In the genomic region with DNA sequence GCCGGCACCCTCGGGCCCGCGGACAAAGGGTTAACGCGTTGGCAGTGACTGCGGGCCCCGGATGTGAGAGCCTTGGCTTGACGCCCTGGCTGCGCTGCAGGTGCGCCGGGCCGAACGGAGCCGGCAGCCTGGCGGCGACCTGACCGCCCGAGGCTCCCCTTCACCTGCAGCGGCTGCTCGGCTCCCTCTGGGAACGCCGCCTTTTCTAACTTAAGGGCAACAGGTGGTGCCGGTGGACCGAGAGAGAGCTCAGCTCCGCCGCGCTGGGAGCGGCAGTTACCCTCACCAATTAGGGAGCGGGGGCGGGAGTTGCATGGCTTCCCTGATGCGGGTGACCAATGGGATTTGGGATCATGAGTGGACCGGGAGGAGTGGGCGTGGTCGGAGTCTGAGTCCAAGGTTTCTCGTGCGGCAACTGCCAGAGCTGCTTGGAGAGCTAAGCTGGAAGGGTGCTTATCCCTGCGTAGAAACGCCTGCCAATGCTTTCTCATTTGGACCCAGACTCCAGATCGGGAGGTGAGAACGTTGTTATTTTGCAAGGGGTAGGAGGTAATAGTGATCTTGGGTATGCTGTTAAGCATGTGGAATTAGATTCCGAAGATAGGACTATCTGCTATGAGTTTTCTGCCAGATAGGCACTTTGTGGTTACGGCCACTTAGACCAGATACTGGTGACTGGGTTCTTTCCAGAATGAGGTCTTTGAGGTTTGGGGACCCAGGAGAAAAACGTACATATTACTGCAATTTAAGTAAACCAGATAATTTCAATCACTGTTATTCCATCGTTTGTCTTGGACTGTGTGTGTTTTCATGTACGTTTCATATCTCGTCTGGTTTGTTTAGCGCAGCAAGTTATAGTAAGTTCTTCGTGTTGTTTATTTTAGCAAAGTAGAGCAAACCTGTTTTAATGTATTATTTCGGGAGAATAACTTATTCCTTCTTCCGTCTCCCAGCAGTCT, we compare ENCODE assay signal across 1 cellular context.
TF ChIP-seq lines count a peak whose summit lies in the region.

A gene with protein sequence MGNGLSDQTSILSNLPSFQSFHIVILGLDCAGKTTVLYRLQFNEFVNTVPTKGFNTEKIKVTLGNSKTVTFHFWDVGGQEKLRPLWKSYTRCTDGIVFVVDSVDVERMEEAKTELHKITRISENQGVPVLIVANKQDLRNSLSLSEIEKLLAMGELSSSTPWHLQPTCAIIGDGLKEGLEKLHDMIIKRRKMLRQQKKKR (plus strand): TSS at position 421 of the 959 bp plus-strand sequence. CDS start 622 bp downstream, outside the sequence.

TF ChIP-seq in HepG2, 621 proteins besides CTCF, POLR2A, EP300 and RAD21 (continued from another document and continues in another):
- TF ChIP-seq ZNF646 (CRISPR knock-in tag; IDR thresholded peaks at IDR 0.05), result no peak
- TF ChIP-seq DDIT3 (CRISPR knock-in tag; IDR thresholded peaks at IDR 0.05), result no peak
- no peak for TF ChIP-seq AGO1 (IDR thresholded peaks at IDR 0.05; ENCODE audit: low read depth, low read length, poor library complexity, severe bottlenecking)
- TF ChIP-seq RERE (CRISPR knock-in tag; IDR thresholded peaks at IDR 0.05; ENCODE audit: low read depth), result no peak
- TF ChIP-seq ZNF230 (CRISPR knock-in tag; IDR thresholded peaks at IDR 0.05), result peak; percentile 63; the same call in 1 of the 2 replicates
- no peak for TF ChIP-seq HNRNPUL1 (IDR thresholded peaks at IDR 0.05; ENCODE audit: low read depth, low read length)
- TF ChIP-seq, protein P1, sequence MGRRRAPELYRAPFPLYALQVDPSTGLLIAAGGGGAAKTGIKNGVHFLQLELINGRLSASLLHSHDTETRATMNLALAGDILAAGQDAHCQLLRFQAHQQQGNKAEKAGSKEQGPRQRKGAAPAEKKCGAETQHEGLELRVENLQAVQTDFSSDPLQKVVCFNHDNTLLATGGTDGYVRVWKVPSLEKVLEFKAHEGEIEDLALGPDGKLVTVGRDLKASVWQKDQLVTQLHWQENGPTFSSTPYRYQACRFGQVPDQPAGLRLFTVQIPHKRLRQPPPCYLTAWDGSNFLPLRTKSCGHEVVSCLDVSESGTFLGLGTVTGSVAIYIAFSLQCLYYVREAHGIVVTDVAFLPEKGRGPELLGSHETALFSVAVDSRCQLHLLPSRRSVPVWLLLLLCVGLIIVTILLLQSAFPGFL (CRISPR knock-in tag; IDR thresholded peaks at IDR 0.05), result no peak
- TF ChIP-seq, protein P2, sequence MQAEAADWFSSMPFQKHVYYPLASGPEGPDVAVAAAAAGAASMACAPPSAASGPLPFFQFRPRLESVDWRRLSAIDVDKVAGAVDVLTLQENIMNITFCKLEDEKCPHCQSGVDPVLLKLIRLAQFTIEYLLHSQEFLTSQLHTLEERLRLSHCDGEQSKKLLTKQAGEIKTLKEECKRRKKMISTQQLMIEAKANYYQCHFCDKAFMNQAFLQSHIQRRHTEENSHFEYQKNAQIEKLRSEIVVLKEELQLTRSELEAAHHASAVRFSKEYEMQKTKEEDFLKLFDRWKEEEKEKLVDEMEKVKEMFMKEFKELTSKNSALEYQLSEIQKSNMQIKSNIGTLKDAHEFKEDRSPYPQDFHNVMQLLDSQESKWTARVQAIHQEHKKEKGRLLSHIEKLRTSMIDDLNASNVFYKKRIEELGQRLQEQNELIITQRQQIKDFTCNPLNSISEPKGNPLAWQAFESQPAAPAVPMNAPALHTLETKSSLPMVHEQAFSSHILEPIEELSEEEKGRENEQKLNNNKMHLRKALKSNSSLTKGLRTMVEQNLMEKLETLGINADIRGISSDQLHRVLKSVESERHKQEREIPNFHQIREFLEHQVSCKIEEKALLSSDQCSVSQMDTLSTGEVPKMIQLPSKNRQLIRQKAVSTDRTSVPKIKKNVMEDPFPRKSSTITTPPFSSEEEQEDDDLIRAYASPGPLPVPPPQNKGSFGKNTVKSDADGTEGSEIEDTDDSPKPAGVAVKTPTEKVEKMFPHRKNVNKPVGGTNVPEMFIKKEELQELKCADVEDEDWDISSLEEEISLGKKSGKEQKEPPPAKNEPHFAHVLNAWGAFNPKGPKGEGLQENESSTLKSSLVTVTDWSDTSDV (CRISPR knock-in tag; IDR thresholded peaks at IDR 0.05), result no peak
- no peak for TF ChIP-seq ZNF580 (CRISPR knock-in tag; IDR thresholded peaks at IDR 0.05; ENCODE audit: borderline replicate concordance, low read depth)
- peak; percentile 51; the same call in 1 of the 2 replicates for TF ChIP-seq KAT7 (CRISPR knock-in tag; IDR thresholded peaks at IDR 0.05; ENCODE audit: borderline replicate concordance)
- TF ChIP-seq SETDB1 (CRISPR knock-in tag; IDR thresholded peaks at IDR 0.05; ENCODE audit: borderline replicate concordance), result no peak
- TF ChIP-seq CHD2 (IDR thresholded peaks at IDR 0.05; ENCODE audit: low read depth, low read length), result no peak
- TF ChIP-seq ATRX (CRISPR knock-in tag; IDR thresholded peaks at IDR 0.05; ENCODE audit: borderline replicate concordance), result no peak
- no peak for TF ChIP-seq ZNF841 (CRISPR knock-in tag; IDR thresholded peaks at IDR 0.05; ENCODE audit: borderline replicate concordance)
- no peak; the same call in 1 of the 2 replicates for TF ChIP-seq NFKB2 (CRISPR knock-in tag; IDR thresholded peaks at IDR 0.05; ENCODE audit: borderline replicate concordance)
- TF ChIP-seq, protein P3, sequence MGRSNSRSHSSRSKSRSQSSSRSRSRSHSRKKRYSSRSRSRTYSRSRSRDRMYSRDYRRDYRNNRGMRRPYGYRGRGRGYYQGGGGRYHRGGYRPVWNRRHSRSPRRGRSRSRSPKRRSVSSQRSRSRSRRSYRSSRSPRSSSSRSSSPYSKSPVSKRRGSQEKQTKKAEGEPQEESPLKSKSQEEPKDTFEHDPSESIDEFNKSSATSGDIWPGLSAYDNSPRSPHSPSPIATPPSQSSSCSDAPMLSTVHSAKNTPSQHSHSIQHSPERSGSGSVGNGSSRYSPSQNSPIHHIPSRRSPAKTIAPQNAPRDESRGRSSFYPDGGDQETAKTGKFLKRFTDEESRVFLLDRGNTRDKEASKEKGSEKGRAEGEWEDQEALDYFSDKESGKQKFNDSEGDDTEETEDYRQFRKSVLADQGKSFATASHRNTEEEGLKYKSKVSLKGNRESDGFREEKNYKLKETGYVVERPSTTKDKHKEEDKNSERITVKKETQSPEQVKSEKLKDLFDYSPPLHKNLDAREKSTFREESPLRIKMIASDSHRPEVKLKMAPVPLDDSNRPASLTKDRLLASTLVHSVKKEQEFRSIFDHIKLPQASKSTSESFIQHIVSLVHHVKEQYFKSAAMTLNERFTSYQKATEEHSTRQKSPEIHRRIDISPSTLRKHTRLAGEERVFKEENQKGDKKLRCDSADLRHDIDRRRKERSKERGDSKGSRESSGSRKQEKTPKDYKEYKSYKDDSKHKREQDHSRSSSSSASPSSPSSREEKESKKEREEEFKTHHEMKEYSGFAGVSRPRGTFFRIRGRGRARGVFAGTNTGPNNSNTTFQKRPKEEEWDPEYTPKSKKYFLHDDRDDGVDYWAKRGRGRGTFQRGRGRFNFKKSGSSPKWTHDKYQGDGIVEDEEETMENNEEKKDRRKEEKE (IDR thresholded peaks at IDR 0.05), result no peak
- TF ChIP-seq ZSCAN5A (CRISPR knock-in tag; IDR thresholded peaks at IDR 0.05; ENCODE audit: borderline replicate concordance), result peak; percentile 60; the same call in 1 of the 2 replicates
- peak; percentile 74; the same call in 1 of the 2 replicates for TF ChIP-seq ZNF33B (CRISPR knock-in tag; IDR thresholded peaks at IDR 0.05)
- no peak for TF ChIP-seq TFDP1 (CRISPR knock-in tag; IDR thresholded peaks at IDR 0.05; ENCODE audit: borderline replicate concordance)
- peak; percentile 37; the same call in 1 of the 2 replicates for TF ChIP-seq ZNF614 (CRISPR knock-in tag; IDR thresholded peaks at IDR 0.05; ENCODE audit: borderline replicate concordance)
- TF ChIP-seq ZNF598 (CRISPR knock-in tag; IDR thresholded peaks at IDR 0.05; ENCODE audit: borderline replicate concordance), result no peak
- TF ChIP-seq HOXA3 (CRISPR knock-in tag; IDR thresholded peaks at IDR 0.05), result no peak; the same call in 1 of the 2 replicates
